1 cellular context compared by ENCODE assay signal in genomic region chr9:127714020-127714835, GRCh38.
TF ChIP-seq lines count a peak whose summit lies in the region.

No MANE protein-coding gene starts in this region.

TF ChIP-seq in K562, 482 proteins besides CTCF, POLR2A, EP300 and RAD21:
- TF ChIP-seq MAX (CRISPR knock-in tag; IDR thresholded peaks at IDR 0.05) (peak; percentile 13; the same call in 1 of the 2 replicates), KHSRP (IDR thresholded peaks at IDR 0.05) (no peak), E2F5 (CRISPR knock-in tag; IDR thresholded peaks at IDR 0.05) (0 out of 2 replicates have a peak, but pooled peaks have one; percentile 43), ZNF609 (CRISPR knock-in tag; IDR thresholded peaks at IDR 0.05; ENCODE audit: borderline replicate concordance) (peak; percentile 56; the same call in 1 of the 2 replicates)
